29 cellular contexts compared by ENCODE assay signal in the genomic region with DNA sequence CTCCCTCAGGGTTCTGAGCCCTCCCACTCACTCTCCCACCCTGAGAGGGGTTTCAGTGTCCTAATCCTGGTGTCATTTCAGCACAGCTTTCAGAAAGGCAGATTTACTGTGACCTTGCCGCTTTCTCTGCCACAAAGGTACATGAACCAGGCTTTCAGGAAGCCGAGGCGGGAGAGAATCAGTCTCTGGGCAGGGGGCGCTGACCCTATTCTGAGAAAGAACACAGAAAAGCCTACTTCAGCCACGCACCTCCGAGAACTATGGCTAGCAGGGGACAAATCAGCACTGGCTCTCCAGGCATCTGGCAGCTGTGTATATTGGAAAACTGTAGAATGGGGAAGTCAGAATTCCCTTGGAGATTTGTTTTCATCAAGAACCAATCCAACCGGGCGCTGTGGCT.
"Had no signal": no experiment of that assay in that cellular context is flagged by ENCODE, and none has a peak within 500 bp of the region (broad histone marks: within the 10 kb centered on the region; RNA-seq: fewer than 3 reads in every experiment).

No MANE protein-coding gene starts in this region.

- H3K27me3 Mint-ChIP-seq: activated CD4-positive, alpha-beta memory T cell treated with anti-CD3 and anti-CD28 coated beads for 36 hours; activated naive CD8-positive, alpha-beta T cell treated with anti-CD3 and anti-CD28 coated beads for 36 hours; T-helper 17 cell had no signal

- H2AFZ ChIP-seq: parathyroid adenoma had no signal

- H3K36me3 ChIP-seq: adrenal gland, ascending aorta, right atrium auricular region, thyroid gland had no signal

- H3K27me3 ChIP-seq: adrenal gland, ascending aorta, brain microvascular endothelial cell, right atrium auricular region, stomach, thyroid gland, upper lobe of right lung had no signal

- H3K27ac ChIP-seq: adrenal gland, brain microvascular endothelial cell, esophagus squamous epithelium, parathyroid adenoma, psoas muscle, right atrium auricular region, upper lobe of right lung, WERI-Rb-1 had no signal

- H3K4me3 Mint-ChIP-seq: activated CD4-positive, alpha-beta memory T cell treated with anti-CD3 and anti-CD28 coated beads for 36 hours; activated CD4-positive, alpha-beta T cell treated with anti-CD3 and anti-CD28 coated beads, Interleukin-2, amount 10 ng/mL, durations not matched to agents 24 days and 14 days; activated naive CD4-positive, alpha-beta T cell treated with anti-CD3 and anti-CD28 coated beads for 36 hours; activated naive CD8-positive, alpha-beta T cell treated with anti-CD3 and anti-CD28 coated beads for 36 hours; activated T-helper 1 cell treated with anti-CD3 and anti-CD28 coated beads, Interleukin-12 subunit alpha, Interleukin-12 subunit beta, Interleukin-2, Interleukin-4 antibody, amounts not matched to agents 30 ng/mL and 10 ng/mL and 1 ng/mL, durations not matched to agents 14 hours and 24 hours and 36 hours; nephron; stimulated activated naive B cell treated with anti-CD40 and anti-IgM and Interleukin-4, amounts not matched to agents 10 μg/mL and 1 μg/mL and 100 μg/mL, for 72 hours; T-helper 17 cell had no signal

- H3K9me3 ChIP-seq: adrenal gland, ascending aorta, esophagus squamous epithelium, psoas muscle, right atrium auricular region, stomach, thyroid gland, upper lobe of right lung had no signal

- H3K9ac ChIP-seq: parathyroid adenoma had no signal

- DNase-seq: activated CD4-positive, alpha-beta memory T cell treated with anti-CD3 and anti-CD28 coated beads for 36 hours; activated CD4-positive, alpha-beta T cell treated with anti-CD3 and anti-CD28 coated beads, Interleukin-2, amount 10 ng/mL, durations not matched to agents 24 days and 14 days; activated CD4-positive, CD25-positive, alpha-beta regulatory T cell treated with anti-CD3 and anti-CD28 coated beads, Interleukin-2, amount 50 U/mL, for 72 hours; activated CD8-positive, alpha-beta memory T cell treated with anti-CD3 and anti-CD28 coated beads, Interleukin-2, amount 50 U/mL, for 4 hours; activated effector memory CD4-positive, alpha-beta T cell treated with anti-CD3 and anti-CD28 coated beads, Interleukin-2, amount 50 U/mL, for 16 hours; activated naive CD4-positive, alpha-beta T cell treated with anti-CD3 and anti-CD28 coated beads for 36 hours; activated naive CD8-positive, alpha-beta T cell treated with anti-CD3 and anti-CD28 coated beads for 36 hours; activated T-cell treated with anti-CD3 and anti-CD28 coated beads, Interleukin-2, amount 50 U/mL, for 1 hour; adrenal gland; brain microvascular endothelial cell; cortex of kidney; esophagus squamous epithelium; left ventricle myocardium superior; nucleus accumbens; psoas muscle; stimulated activated CD4-positive, alpha-beta T cell treated with anti-CD3 and anti-CD28 coated beads, Interleukin-15, amount 100 ng/mL, for 24 hours; stimulated activated CD4-positive, alpha-beta T cell treated with anti-CD3 and anti-CD28 coated beads, Interleukin-2, amount 100 ng/mL, for 24 hours; stimulated activated naive B cell treated with anti-CD40 and anti-IgM and Interleukin-4, amounts not matched to agents 10 μg/mL and 1 μg/mL and 100 μg/mL, for 72 hours; stomach; T-helper 17 cell; T1000; thyroid gland; upper lobe of right lung; WERI-Rb-1 had no signal

- H3K4me3 ChIP-seq: adrenal gland, ascending aorta, esophagus squamous epithelium, psoas muscle, right atrium auricular region, stomach, thyroid gland, upper lobe of right lung had no signal

- H3K9me3 Mint-ChIP-seq: activated CD4-positive, alpha-beta memory T cell treated with anti-CD3 and anti-CD28 coated beads for 36 hours; activated CD4-positive, alpha-beta T cell treated with anti-CD3 and anti-CD28 coated beads, Interleukin-2, amount 10 ng/mL, durations not matched to agents 24 days and 14 days; activated naive CD4-positive, alpha-beta T cell treated with anti-CD3 and anti-CD28 coated beads for 36 hours; activated naive CD8-positive, alpha-beta T cell treated with anti-CD3 and anti-CD28 coated beads for 36 hours; activated T-helper 1 cell treated with anti-CD3 and anti-CD28 coated beads, Interleukin-12 subunit alpha, Interleukin-12 subunit beta, Interleukin-2, Interleukin-4 antibody, amounts not matched to agents 30 ng/mL and 10 ng/mL and 1 ng/mL, durations not matched to agents 14 hours and 24 hours and 36 hours; nephron; stimulated activated naive B cell treated with anti-CD40 and anti-IgM and Interleukin-4, amounts not matched to agents 10 μg/mL and 1 μg/mL and 100 μg/mL, for 72 hours had no signal

- ATAC-seq: left ventricle myocardium superior; psoas muscle; stimulated activated naive B cell treated with anti-CD40 and anti-IgM and Interleukin-4, amounts not matched to agents 10 μg/mL and 1 μg/mL and 100 μg/mL, for 72 hours; T-helper 17 cell; upper lobe of right lung had no signal

- H3K27ac Mint-ChIP-seq: activated CD4-positive, alpha-beta memory T cell treated with anti-CD3 and anti-CD28 coated beads for 36 hours; activated CD4-positive, alpha-beta T cell treated with anti-CD3 and anti-CD28 coated beads, Interleukin-2, amount 10 ng/mL, durations not matched to agents 24 days and 14 days; activated naive CD4-positive, alpha-beta T cell treated with anti-CD3 and anti-CD28 coated beads for 36 hours; activated naive CD8-positive, alpha-beta T cell treated with anti-CD3 and anti-CD28 coated beads for 36 hours; activated T-helper 1 cell treated with anti-CD3 and anti-CD28 coated beads, Interleukin-12 subunit alpha, Interleukin-12 subunit beta, Interleukin-2, Interleukin-4 antibody, amounts not matched to agents 30 ng/mL and 10 ng/mL and 1 ng/mL, durations not matched to agents 14 hours and 24 hours and 36 hours; stimulated activated naive B cell treated with anti-CD40 and anti-IgM and Interleukin-4, amounts not matched to agents 10 μg/mL and 1 μg/mL and 100 μg/mL, for 72 hours; T-helper 17 cell had no signal
